Comparison of ENCODE assay signal across 34 cellular contexts in genomic region chr1:215601276-215601675, GRCh38.
"Had no signal": no experiment of that assay in that cellular context is flagged by ENCODE, and none has a peak within 500 bp of the region (broad histone marks: within the 10 kb centered on the region; RNA-seq: fewer than 3 reads in every experiment).

No MANE protein-coding gene starts in this region.

- H3K36me3 ChIP-seq: breast epithelium, colonic mucosa had no signal

- H3K27me3 ChIP-seq: ascending aorta, breast epithelium, cardiac muscle cell, colonic mucosa, foreskin keratinocyte, gastrocnemius medialis, heart left ventricle had no signal

- H3K27ac ChIP-seq: ascending aorta, breast epithelium, colonic mucosa, foreskin keratinocyte, gastrocnemius medialis, heart left ventricle, WERI-Rb-1 had no signal

- H3K27me3 Mint-ChIP-seq: activated CD4-positive, alpha-beta memory T cell treated with anti-CD3 and anti-CD28 coated beads for 36 hours; activated CD4-positive, alpha-beta T cell treated with anti-CD3 and anti-CD28 coated beads for 36 hours; activated CD4-positive, alpha-beta T cell treated with anti-CD3 and anti-CD28 coated beads, Interleukin-2, amount 10 ng/mL, durations not matched to agents 24 days and 14 days; activated CD8-positive, alpha-beta memory T cell treated with anti-CD3 and anti-CD28 coated beads, Interleukin-2, amount 10 ng/mL, durations not matched to agents 7 days and 5 days; activated naive CD8-positive, alpha-beta T cell treated with anti-CD3 and anti-CD28 coated beads, Interleukin-2, amount 10 ng/mL, durations not matched to agents 7 days and 5 days; brain; T-helper 17 cell had no signal

- H3K27ac Mint-ChIP-seq: activated CD4-positive, alpha-beta memory T cell treated with anti-CD3 and anti-CD28 coated beads for 36 hours; activated CD4-positive, alpha-beta T cell treated with anti-CD3 and anti-CD28 coated beads for 36 hours; activated CD4-positive, alpha-beta T cell treated with anti-CD3 and anti-CD28 coated beads, Interleukin-2, amount 10 ng/mL, durations not matched to agents 24 days and 14 days; activated CD8-positive, alpha-beta memory T cell treated with anti-CD3 and anti-CD28 coated beads, Interleukin-2, amount 10 ng/mL, durations not matched to agents 7 days and 5 days; activated CD8-positive, alpha-beta T cell treated with anti-CD3 and anti-CD28 coated beads, Interleukin-2, amount 10 ng/mL, durations not matched to agents 7 days and 5 days; activated naive CD4-positive, alpha-beta T cell treated with anti-CD3 and anti-CD28 coated beads for 36 hours; activated naive CD4-positive, alpha-beta T cell treated with anti-CD3 and anti-CD28 coated beads, Interleukin-2, amount 50 U/mL, for 72 hours; activated naive CD8-positive, alpha-beta T cell treated with anti-CD3 and anti-CD28 coated beads, Interleukin-2, amount 10 ng/mL, durations not matched to agents 7 days and 5 days; activated T-helper 1 cell treated with anti-CD3 and anti-CD28 coated beads, Interleukin-12 subunit alpha, Interleukin-12 subunit beta, Interleukin-2, Interleukin-4 antibody, amounts not matched to agents 30 ng/mL and 10 ng/mL and 1 ng/mL, durations not matched to agents 14 hours and 24 hours and 36 hours; activated T-helper 2 cell treated with anti-CD3 and anti-CD28 coated beads, Interferon-gamma antibody, Interleukin-2, Interleukin-4, amounts not matched to agents 10 μg/mL and 5 μg/mL and 100 μg/mL, durations not matched to agents 14 hours and 24 hours and 36 hours; T-helper 17 cell; T-helper 2 cell treated with Interferon-gamma antibody and Interleukin-4, amounts not matched to agents 5 μg/mL and 100 μg/mL, for 36 hours had no signal

- H3K4me1 ChIP-seq: colonic mucosa, foreskin keratinocyte, gastrocnemius medialis had no signal

- DNase-seq: activated CD4-positive, alpha-beta memory T cell treated with anti-CD3 and anti-CD28 coated beads for 36 hours; activated CD4-positive, alpha-beta T cell treated with anti-CD3 and anti-CD28 coated beads for 36 hours; activated CD4-positive, alpha-beta T cell treated with anti-CD3 and anti-CD28 coated beads, Interleukin-2, amount 10 ng/mL, durations not matched to agents 24 days and 14 days; activated CD4-positive, CD25-positive, alpha-beta regulatory T cell; activated CD4-positive, CD25-positive, alpha-beta regulatory T cell treated with anti-CD3 and anti-CD28 coated beads, Interleukin-2, amount 50 U/mL, for 72 hours; activated CD8-positive, alpha-beta memory T cell treated with anti-CD3 and anti-CD28 coated beads, Interleukin-2, amount 10 ng/mL, durations not matched to agents 7 days and 5 days; activated CD8-positive, alpha-beta memory T cell treated with anti-CD3 and anti-CD28 coated beads, Interleukin-2, amount 50 U/mL, for 4 hours; activated CD8-positive, alpha-beta T cell treated with anti-CD3 and anti-CD28 coated beads, Interleukin-2, amount 10 ng/mL, durations not matched to agents 7 days and 5 days; activated effector memory CD4-positive, alpha-beta T cell treated with anti-CD3 and anti-CD28 coated beads, Interleukin-2, amount 50 U/mL, for 16 hours; activated naive CD4-positive, alpha-beta T cell treated with anti-CD3 and anti-CD28 coated beads for 36 hours; activated naive CD8-positive, alpha-beta T cell treated with anti-CD3 and anti-CD28 coated beads, Interleukin-2, amount 10 ng/mL, durations not matched to agents 7 days and 5 days; activated T-cell treated with anti-CD3 and anti-CD28 coated beads, Interleukin-2, amount 50 U/mL, for 1 hour; activated T-cell treated with anti-CD3 and anti-CD28 coated beads, Interleukin-2, amount 50 U/mL, for 48 hours; central memory CD4-positive, alpha-beta T cell; cerebellar nuclear complex; colonic mucosa; effector CD8-positive, alpha-beta T cell; foreskin keratinocyte; gastrocnemius medialis; glutamatergic neuron; heart left ventricle; T-helper 1 cell; T-helper 17 cell; T1000; WERI-Rb-1 had no signal

- H3K36me3 Mint-ChIP-seq: activated CD8-positive, alpha-beta memory T cell treated with anti-CD3 and anti-CD28 coated beads, Interleukin-2, amount 10 ng/mL, durations not matched to agents 7 days and 5 days; activated naive CD4-positive, alpha-beta T cell treated with anti-CD3 and anti-CD28 coated beads, Interleukin-2, amount 50 U/mL, for 72 hours had no signal

- H3K9me3 Mint-ChIP-seq: activated CD4-positive, alpha-beta memory T cell treated with anti-CD3 and anti-CD28 coated beads for 36 hours; activated CD4-positive, alpha-beta T cell treated with anti-CD3 and anti-CD28 coated beads, Interleukin-2, amount 10 ng/mL, durations not matched to agents 24 days and 14 days; activated naive CD4-positive, alpha-beta T cell treated with anti-CD3 and anti-CD28 coated beads for 36 hours; activated naive CD4-positive, alpha-beta T cell treated with anti-CD3 and anti-CD28 coated beads, Interleukin-2, amount 50 U/mL, for 72 hours; activated naive CD8-positive, alpha-beta T cell treated with anti-CD3 and anti-CD28 coated beads, Interleukin-2, amount 10 ng/mL, durations not matched to agents 7 days and 5 days; activated T-helper 1 cell treated with anti-CD3 and anti-CD28 coated beads, Interleukin-12 subunit alpha, Interleukin-12 subunit beta, Interleukin-2, Interleukin-4 antibody, amounts not matched to agents 30 ng/mL and 10 ng/mL and 1 ng/mL, durations not matched to agents 14 hours and 24 hours and 36 hours; activated T-helper 2 cell treated with anti-CD3 and anti-CD28 coated beads, Interferon-gamma antibody, Interleukin-2, Interleukin-4, amounts not matched to agents 10 μg/mL and 5 μg/mL and 100 μg/mL, durations not matched to agents 14 hours and 24 hours and 36 hours; brain; T-helper 2 cell treated with Interferon-gamma antibody and Interleukin-4, amounts not matched to agents 5 μg/mL and 100 μg/mL, for 36 hours had no signal

- H3K4me3 Mint-ChIP-seq: activated CD4-positive, alpha-beta memory T cell treated with anti-CD3 and anti-CD28 coated beads for 36 hours; activated CD4-positive, alpha-beta T cell treated with anti-CD3 and anti-CD28 coated beads for 36 hours; activated CD4-positive, alpha-beta T cell treated with anti-CD3 and anti-CD28 coated beads, Interleukin-2, amount 10 ng/mL, durations not matched to agents 24 days and 14 days; activated CD8-positive, alpha-beta memory T cell treated with anti-CD3 and anti-CD28 coated beads, Interleukin-2, amount 10 ng/mL, durations not matched to agents 7 days and 5 days; activated CD8-positive, alpha-beta T cell treated with anti-CD3 and anti-CD28 coated beads, Interleukin-2, amount 10 ng/mL, durations not matched to agents 7 days and 5 days; activated naive CD4-positive, alpha-beta T cell treated with anti-CD3 and anti-CD28 coated beads for 36 hours; activated naive CD8-positive, alpha-beta T cell treated with anti-CD3 and anti-CD28 coated beads, Interleukin-2, amount 10 ng/mL, durations not matched to agents 7 days and 5 days; activated T-helper 1 cell treated with anti-CD3 and anti-CD28 coated beads, Interleukin-12 subunit alpha, Interleukin-12 subunit beta, Interleukin-2, Interleukin-4 antibody, amounts not matched to agents 30 ng/mL and 10 ng/mL and 1 ng/mL, durations not matched to agents 14 hours and 24 hours and 36 hours; brain; T-helper 17 cell; T-helper 2 cell treated with Interferon-gamma antibody and Interleukin-4, amounts not matched to agents 5 μg/mL and 100 μg/mL, for 36 hours had no signal

- H3K4me3 ChIP-seq: ascending aorta, breast epithelium, cardiac muscle cell, colonic mucosa, gastrocnemius medialis, heart left ventricle had no signal

- ATAC-seq: activated CD4-positive, alpha-beta T cell treated with anti-CD3 and anti-CD28 coated beads for 36 hours; activated CD8-positive, alpha-beta memory T cell treated with anti-CD3 and anti-CD28 coated beads, Interleukin-2, amount 10 ng/mL, durations not matched to agents 7 days and 5 days; activated CD8-positive, alpha-beta T cell treated with anti-CD3 and anti-CD28 coated beads, Interleukin-2, amount 10 ng/mL, durations not matched to agents 7 days and 5 days; activated naive CD4-positive, alpha-beta T cell treated with anti-CD3 and anti-CD28 coated beads, Interleukin-2, amount 50 U/mL, for 72 hours; esophagus mucosa; foreskin keratinocyte; gastrocnemius medialis; heart left ventricle; T-helper 17 cell had no signal

- H3K4me1 Mint-ChIP-seq: activated CD4-positive, alpha-beta T cell treated with anti-CD3 and anti-CD28 coated beads for 36 hours; activated CD4-positive, alpha-beta T cell treated with anti-CD3 and anti-CD28 coated beads, Interleukin-2, amount 10 ng/mL, durations not matched to agents 24 days and 14 days; activated CD8-positive, alpha-beta memory T cell treated with anti-CD3 and anti-CD28 coated beads, Interleukin-2, amount 10 ng/mL, durations not matched to agents 7 days and 5 days; activated naive CD8-positive, alpha-beta T cell treated with anti-CD3 and anti-CD28 coated beads, Interleukin-2, amount 10 ng/mL, durations not matched to agents 7 days and 5 days; T-helper 17 cell had no signal
